Comparison of ENCODE assay signal across 8 cellular contexts in the genomic region with DNA sequence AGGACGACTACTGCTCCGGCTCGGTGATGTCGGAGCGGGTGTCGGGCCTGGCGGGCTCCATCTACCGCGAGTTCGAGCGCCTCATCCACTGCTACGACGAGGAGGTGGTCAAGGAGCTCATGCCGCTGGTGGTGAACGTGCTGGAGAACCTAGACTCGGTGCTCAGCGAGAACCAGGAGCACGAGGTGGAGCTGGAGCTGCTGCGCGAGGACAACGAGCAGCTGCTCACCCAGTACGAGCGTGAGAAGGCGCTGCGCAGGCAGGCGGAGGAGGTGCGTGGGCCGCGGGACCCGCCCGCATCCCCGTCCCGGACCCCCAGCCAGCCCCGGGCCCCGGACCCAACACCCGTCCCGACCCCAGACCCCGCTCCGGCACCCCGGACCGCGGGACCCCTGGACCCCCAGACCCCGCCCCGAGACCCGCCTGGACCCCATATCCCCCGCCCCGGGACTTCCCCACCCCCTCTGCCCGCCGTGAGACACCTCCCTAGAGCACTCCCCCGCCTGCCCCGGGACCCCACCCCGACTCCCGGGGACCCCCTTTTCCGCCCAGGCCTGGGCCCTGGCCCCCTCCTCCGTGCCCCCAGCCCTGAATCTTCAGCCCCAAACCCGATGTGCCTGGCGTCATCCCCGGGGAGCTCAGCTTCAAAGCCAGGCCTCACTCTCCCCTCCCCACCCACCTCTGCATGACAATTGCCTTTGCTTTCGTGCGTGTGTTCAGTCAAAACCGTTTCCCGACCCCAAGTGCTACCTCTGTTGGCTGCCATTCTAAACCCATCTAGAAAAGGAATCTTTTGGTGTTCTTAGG. TPM values are rescaled to one million over a fixed set of nuclear protein-coding genes. Genes with fewer than 3 reads are reported as not detected.
DNase-seq lines count a peak whose midpoint lies in the region; ATAC-seq and TF ChIP-seq lines count a peak whose summit lies in the region.

No MANE protein-coding gene starts in this region.

- H3K4me1 ChIP-seq in PC-3 (ENCODE audit: insufficient read depth, low read length), result peaks cover 27% of the 10 kb centered on the region

- H3K4me3 ChIP-seq in PC-3 (ENCODE audit: low read length), result peak overlapping the region; percentile 96
- H3K4me3 ChIP-seq in retinal pigment epithelial cell (ENCODE audit: low read length), result peak overlapping the region; percentile 90

- H4K20me1 ChIP-seq in PC-3 (ENCODE audit: low read length), result peaks cover 17% of the 10 kb centered on the region

- H3K27ac Mint-ChIP-seq in activated naive CD4-positive, alpha-beta T cell treated with anti-CD3 and anti-CD28 coated beads, Interleukin-2, amount 50 U/mL, for 72 hours, result peak overlapping the region; percentile 91 to 96

- H3K27me3 ChIP-seq in PC-3 (ENCODE audit: low read length), result no peaks in the 10 kb centered on the region

- H3K9me3 Mint-ChIP-seq in activated naive CD4-positive, alpha-beta T cell treated with anti-CD3 and anti-CD28 coated beads, Interleukin-2, amount 50 U/mL, for 72 hours, result no peaks in the 10 kb centered on the region

- DNase-seq in PC-3, result no peak
- DNase-seq in activated naive CD4-positive, alpha-beta T cell treated with anti-CD3 and anti-CD28 coated beads, Interleukin-2, amount 50 U/mL, for 72 hours (ENCODE audit: low spot score in 2 of 2), result peak in 1 of 2 donors; percentile 44
- no peak for DNase-seq in left cardiac atrium
- DNase-seq in retinal pigment epithelial cell (ENCODE audit: low read depth), result no peak
- no peak for DNase-seq in NCI-H510A (lab: John Stamatoyannopoulos, UW)

- H3K36me3 ChIP-seq in PC-3 (ENCODE audit: low read depth, low read length), result peaks cover under 1% of the 10 kb centered on the region; the same call in 1 of the 2 replicates

- POLR2A ChIA-PET in PC-3 (lab: Charles Lee; ENCODE audit: unreplicated experiment), result interaction anchor here (1.0 to 1.5 kb wide), 2 partner anchors 17 to 29 kb away, joined by 3 to 5 read pairs; a partner anchor contains a TSS

- H2AFZ ChIP-seq in PC-3 (ENCODE audit: low read length), result peak overlapping the region; percentile 81

- peak overlapping the region; percentile 85 for H3K4me2 ChIP-seq in PC-3 (ENCODE audit: low read length)

- no peaks in the 10 kb centered on the region for H3K9me3 ChIP-seq in PC-3 (ENCODE audit: low read length)

- peak overlapping the region; percentile 54 for H3K27ac ChIP-seq in PC-3 (ENCODE audit: low read length)

- peaks cover 54% of the 10 kb centered on the region for H3K79me2 ChIP-seq in PC-3 (ENCODE audit: low read length)

- CTCF ChIA-PET in PC-3 (lab: Charles Lee), result interaction anchor here (1.2 kb wide), 1 partner anchor 76 kb away, joined by 3 read pairs; a partner anchor contains a TSS

- peaks cover 0 to 7% of the 10 kb centered on the region in 2 donors for H3K36me3 Mint-ChIP-seq in activated naive CD4-positive, alpha-beta T cell treated with anti-CD3 and anti-CD28 coated beads, Interleukin-2, amount 50 U/mL, for 72 hours

- no TSS peak for BruUV-seq in PC-3 (replicated peaks; lab: Mats Ljungman, UMichigan)

- H3K9me2 ChIP-seq in PC-3 (replicated peaks; ENCODE audit: low read length), result no peaks in the 10 kb centered on the region

- TF ChIP-seq CTCF in PC-3 (conservative IDR thresholded peaks at IDR 0.05; ENCODE audit: low read depth, low read length) (no peak), retinal pigment epithelial cell (conservative IDR thresholded peaks at IDR 0.05; ENCODE audit: low read depth, low read length) (no peak)

- intact Hi-C loops in PC-3 (cut with micrococcal nuclease) (loop anchor here (5.0 kb wide), 1 partner anchor 94 kb away; a partner anchor contains a TSS), left cardiac atrium (cut with DNase I) (no loop called here)

- H3F3A ChIP-seq in PC-3 (ENCODE audit: low read length, unreplicated experiment), result peaks cover 4% of the 10 kb centered on the region

- peak overlapping the region; percentile 90 for H3K9ac ChIP-seq in PC-3 (ENCODE audit: low read length)

- ATAC-seq in GM18498 (IDR thresholded peaks at IDR 0.05; ENCODE audit: unreplicated experiment), result peak; percentile 26
- peak; percentile 8 for ATAC-seq in HG02623 (IDR thresholded peaks at IDR 0.05; ENCODE audit: unreplicated experiment)
- ATAC-seq in PC-3, result peak; percentile 5
- ATAC-seq in activated naive CD4-positive, alpha-beta T cell treated with anti-CD3 and anti-CD28 coated beads, Interleukin-2, amount 50 U/mL, for 72 hours, result peak; percentile 31 to 39
- peak; percentile 27 to 40 for ATAC-seq in left cardiac atrium
- ATAC-seq in GM21381 (IDR thresholded peaks at IDR 0.05; ENCODE audit: unreplicated experiment), result no peak

RNA-seq across cellular contexts. Expression of a gene that starts 0.6 kb away (rescaled TPM):
- total RNA-seq in PC-3 (2014; rRNA removed) (41.1 and 59.7 TPM in 2 replicates), left cardiac atrium (10 to 100 TPM; 60.9 to 70.4 TPM)
- total RNA-seq in activated naive CD4-positive, alpha-beta T cell treated with anti-CD3 and anti-CD28 coated beads, Interleukin-2, amount 50 U/mL, for 72 hours, result 10 to 100 TPM; 76.1 to 83.6 TPM

RNA-seq across cellular contexts. Expression of a gene that starts 28.5 kb away (rescaled TPM):
- total RNA-seq in PC-3 (2014; rRNA removed) (85.2 and 86.5 TPM in 2 replicates), left cardiac atrium (10 to 100 TPM; 29.1 to 35.3 TPM)
- 10 to 100 TPM; 66.5 to 74.8 TPM for total RNA-seq in activated naive CD4-positive, alpha-beta T cell treated with anti-CD3 and anti-CD28 coated beads, Interleukin-2, amount 50 U/mL, for 72 hours
